ENCODE assay signal across 1 cellular context in genomic region chr15:40451497-40452158, GRCh38.
TF ChIP-seq lines count a peak whose summit lies in the region.

No MANE protein-coding gene starts in this region.

TF ChIP-seq in HepG2, 621 proteins besides CTCF, POLR2A, EP300 and RAD21 (continued from another document):
- TF ChIP-seq ZNF768 (CRISPR knock-in tag; IDR thresholded peaks at IDR 0.05) = peak; percentile 68; the same call in 1 of the 2 replicates
- no peak for TF ChIP-seq MED8 (CRISPR knock-in tag; IDR thresholded peaks at IDR 0.05; ENCODE audit: insufficient replicate concordance)
- TF ChIP-seq NR1H2 (CRISPR knock-in tag; IDR thresholded peaks at IDR 0.05; ENCODE audit: borderline replicate concordance, low read depth) = no peak
